In genomic region chrX:68049466-68049865, GRCh38 we compare ENCODE assay signal across 13 cellular contexts.
DNase-seq lines count a peak whose midpoint lies in the region; ATAC-seq lines count a peak whose summit lies in the region.
"Had no signal": no experiment of that assay in that cellular context is flagged by ENCODE, and none has a peak within 500 bp of the region (broad histone marks: within the 10 kb centered on the region; RNA-seq: fewer than 3 reads in every experiment).

No MANE protein-coding gene starts in this region.

- no peak for ATAC-seq in HG03439 (IDR thresholded peaks at IDR 0.05; ENCODE audit: unreplicated experiment)
- no peak for ATAC-seq in GM18868 (IDR thresholded peaks at IDR 0.05; ENCODE audit: unreplicated experiment)
- ATAC-seq: HCT116 had no signal

- DNase-seq in EH (ENCODE audit: low read depth) (peak; percentile 64), RPMI7951 (ENCODE audit: low read depth) (peak; percentile 24), glomerular visceral epithelial cell (ENCODE audit: extremely low spot score) (peak; percentile 0), HPDE6-E6E7 (ENCODE audit: extremely low spot score) (no peak), middle frontal gyrus (ENCODE audit: extremely low spot score, low spot score) (no peak)
- DNase-seq: AML-193; Caco-2; CD8-positive, alpha-beta memory T cell; GF-D8; GM23248 had no signal

Comparison
In these comparisons a context has a peak if more than half of its experiments do, and no peak if none do; other contexts are left out.
1. DNase-seq: peak in EH (single experiment), RPMI7951 (single experiment) and glomerular visceral epithelial cell (single experiment); none in HPDE6-E6E7 (single experiment) and middle frontal gyrus (single experiment).